Comparison of ENCODE assay signal across 8 cellular contexts in genomic region chr1:185317034-185317885, GRCh38. TPM values are rescaled to one million over a fixed set of nuclear protein-coding genes. Genes with fewer than 3 reads are reported as not detected.
DNase-seq lines count a peak whose midpoint lies in the region; ATAC-seq and TF ChIP-seq lines count a peak whose summit lies in the region.

Gene IVNS1ABP, minus strand, starts transcription at chr1:185317243. Its CDS starts 7,750 bp downstream, at chr1:185309493.

- peak within 1 kb of the TSS; percentile 100 for H3K4me3 ChIP-seq in CD4-positive, CD25-positive, alpha-beta regulatory T cell (ENCODE audit: low read depth, low read length)
- H3K4me3 ChIP-seq in right lobe of liver = peak within 1 kb of the TSS; percentile 82 to 92 (median 91)

- peak; percentile 98 for TF ChIP-seq POLR2A in right lobe of liver (IDR thresholded peaks at IDR 0.05)

- peak within 1 kb of the TSS; percentile 95 to 98 (median 97) for H3K4me3 Mint-ChIP-seq in CD4-positive, CD25-positive, alpha-beta regulatory T cell

- intact Hi-C loops in right lobe of liver (cut with DNase I) = loop anchor here in 1 of 2 donors (10.0 kb wide), 2 partner anchors 158 to 368 kb away; no protein-coding TSS in a partner anchor

- H3K27ac ChIP-seq in CD4-positive, CD25-positive, alpha-beta regulatory T cell (ENCODE audit: insufficient read depth, low read length, poor library complexity, severe bottlenecking) = peak within 1 kb of the TSS; percentile 99
- H3K27ac ChIP-seq in right lobe of liver = peak within 1 kb of the TSS; percentile 95 to 98 (median 97)

- TF ChIP-seq CTCF in right lobe of liver (IDR thresholded peaks at IDR 0.05) = peak in 3 of 4 donors; percentile 18 to 28 (median 27)

- peaks cover 23 to 59% (median 39%) of the 10 kb centered on the region in 4 donors for H3K4me1 Mint-ChIP-seq in CD4-positive, CD25-positive, alpha-beta regulatory T cell

- peaks cover 0 to 2% (median 0%) of the 10 kb centered on the region in 7 donors for H3K9me3 Mint-ChIP-seq in CD4-positive, CD25-positive, alpha-beta regulatory T cell

- ATAC-seq in CD4-positive, CD25-positive, alpha-beta regulatory T cell (ENCODE audit: low read depth in 2 of 2) = peak; percentile 77 to 80
- peak; percentile 67 for ATAC-seq in GM19397 (IDR thresholded peaks at IDR 0.05; ENCODE audit: unreplicated experiment)
- peak; percentile 66 for ATAC-seq in HG03571 (IDR thresholded peaks at IDR 0.05; ENCODE audit: unreplicated experiment)
- ATAC-seq in right lobe of liver = peak; percentile 80 to 90 (median 84)

- H3K27ac Mint-ChIP-seq in CD4-positive, CD25-positive, alpha-beta regulatory T cell = peak within 1 kb of the TSS; percentile 99 to 100 (median 99)

- peaks cover 41% of the 10 kb centered on the region for H3K4me1 ChIP-seq in CD4-positive, CD25-positive, alpha-beta regulatory T cell (ENCODE audit: control insufficient read depth, insufficient read depth, low read length, poor library complexity, severe bottlenecking)
- peaks cover 0 to 37% (median 7%) of the 10 kb centered on the region in 4 donors for H3K4me1 ChIP-seq in right lobe of liver

- no peaks in the 10 kb centered on the region for H3K36me3 Mint-ChIP-seq in CD4-positive, CD25-positive, alpha-beta regulatory T cell

- H3K27me3 ChIP-seq in CD4-positive, CD25-positive, alpha-beta regulatory T cell (ENCODE audit: control insufficient read depth, insufficient read depth, low read length) = no peaks in the 10 kb centered on the region
- H3K27me3 ChIP-seq in right lobe of liver = no peaks in the 10 kb centered on the region

- WGBS in right lobe of liver (ENCODE audit: insufficient coverage, low coverage, low lambda C conversion rate, missing lambda C conversion rate) = 2% methylated on average over 33 of the region's 80 CpGs

- no peaks in the 10 kb centered on the region for H3K27me3 Mint-ChIP-seq in CD4-positive, CD25-positive, alpha-beta regulatory T cell

- DNase-seq in CD4-positive, CD25-positive, alpha-beta regulatory T cell = peak; percentile 92 to 97 (median 96)
- DNase-seq in NCI-H774 (lab: John Stamatoyannopoulos, UW) = peak; percentile 90
- peak; percentile 92 to 93 for DNase-seq in activated CD4-positive, alpha-beta T cell treated with anti-CD3 and anti-CD28 coated beads, Interleukin-2, amount 50 U/mL, for 48 hours
- DNase-seq in dermis microvascular lymphatic vessel endothelial cell (ENCODE audit: low read depth in 2 of 2) = peak; percentile 83 to 95
- DNase-seq in right lobe of liver = peak; percentile 96 to 97 (median 97)
- peak; percentile 93 to 94 for DNase-seq in stimulated activated CD4-positive, alpha-beta T cell treated with anti-CD3 and anti-CD28 coated beads, Interleukin-4, amount 100 ng/mL, for 4 hours

- H3K36me3 ChIP-seq in CD4-positive, CD25-positive, alpha-beta regulatory T cell (ENCODE audit: control insufficient read depth, insufficient read depth, low read length) = no peaks in the 10 kb centered on the region
- H3K36me3 ChIP-seq in right lobe of liver = no peaks in the 10 kb centered on the region

- no peaks in the 10 kb centered on the region for H3K9me3 ChIP-seq in CD4-positive, CD25-positive, alpha-beta regulatory T cell (ENCODE audit: control insufficient read depth in 2 of 2, low read length in 2 of 2)
- H3K9me3 ChIP-seq in right lobe of liver = no peaks in the 10 kb centered on the region

RNA-seq across cellular contexts. Expression of gene IVNS1ABP, which starts in this region (rescaled TPM):
- total RNA-seq in CD4-positive, CD25-positive, alpha-beta regulatory T cell = 373 TPM
- 10 to 100 TPM; 66.9 to 95.2 (median 79.9) TPM for polyA plus RNA-seq in CD4-positive, CD25-positive, alpha-beta regulatory T cell
- total RNA-seq in dermis microvascular lymphatic vessel endothelial cell = 50.2 and 53.4 TPM in 2 replicates
- total RNA-seq in right lobe of liver = 10 to 100 TPM; 17.0 to 38.3 (median 26.8) TPM

Comparison
In these comparisons a context has a peak if more than half of its experiments do, and no peak if none do; other contexts are left out.
1. Peak in every context shown above with its lines: DNase-seq, ATAC-seq, H3K4me3 ChIP-seq and H3K27ac ChIP-seq.